Comparison of ENCODE assay signal across 2 cellular contexts in genomic region chr19:13972368-13973155, GRCh38.
TF ChIP-seq lines count a peak whose summit lies in the region.

No MANE protein-coding gene starts in this region.

TF ChIP-seq in HEK293, 187 proteins besides CTCF, POLR2A, EP300 and RAD21:
- TF ChIP-seq ZNF768 (tag by site-specific recombination; IDR thresholded peaks at IDR 0.05) (peak; percentile 81), ZNF843 (tag by site-specific recombination; IDR thresholded peaks at IDR 0.05) (no peak)
TF ChIP-seq in HEK293: peak in this region for 1.

TF ChIP-seq in GM12878, 131 proteins besides CTCF, POLR2A, EP300 and RAD21:
- TF ChIP-seq SMARCA5 (IDR thresholded peaks at IDR 0.05): 0 out of 2 replicates have a peak, but pooled peaks have one; percentile 52
- TF ChIP-seq FOXM1 (IDR thresholded peaks at IDR 0.05; ENCODE audit: low read depth, low read length): no peak
